Comparison of ENCODE assay signal across 15 cellular contexts in the genomic region with DNA sequence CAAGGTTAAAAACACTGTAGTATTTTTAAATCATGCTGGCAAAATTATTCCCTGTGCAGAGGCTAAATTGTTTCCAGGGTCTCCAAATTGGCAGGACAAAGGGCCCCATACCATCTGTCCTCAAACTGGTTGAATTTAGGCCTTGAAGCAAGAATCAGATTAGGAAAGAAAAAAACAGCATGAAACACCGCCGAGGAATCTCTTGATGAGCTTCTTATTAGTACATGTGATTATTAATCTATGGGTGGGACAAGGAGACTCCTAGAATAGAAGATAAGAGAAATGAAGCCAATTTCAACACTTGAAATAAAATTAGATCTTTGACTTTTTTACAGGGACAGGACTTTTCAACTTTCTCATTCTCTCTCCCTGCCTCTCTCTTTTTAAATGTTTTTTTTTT. TPM values are rescaled to one million over a fixed set of nuclear protein-coding genes. Genes with fewer than 3 reads are reported as not detected.
DNase-seq lines count a peak whose midpoint lies in the region; ATAC-seq and TF ChIP-seq lines count a peak whose summit lies in the region.
"Had no signal": no experiment of that assay in that cellular context is flagged by ENCODE, and none has a peak within 500 bp of the region (broad histone marks: within the 10 kb centered on the region; RNA-seq: fewer than 3 reads in every experiment).

No MANE protein-coding gene starts in this region.

- 53% methylated on average over 2 of the region's 2 CpGs for WGBS in hepatocyte (ENCODE audit: low lambda C conversion rate, missing lambda C conversion rate)
- 17 to 40% methylated on average over 2 of the region's 2 CpGs for WGBS in testis, 2 donors

- H3K4me3 ChIP-seq in hepatocyte, result no peak overlapping the region
- H3K4me3 ChIP-seq in testis, result no peak overlapping the region
- H3K4me3 ChIP-seq: BLaER1 treated with 17β-estradiol and CSF1 and Interleukin-3, amounts not matched to agents 10 nM and 100 nM; GM23248; HAP-1 had no signal

- ATAC-seq in GM18502 (IDR thresholded peaks at IDR 0.05; ENCODE audit: poor library complexity, unreplicated experiment), result no peak
- ATAC-seq: CD8-positive, alpha-beta T cell had no signal

- intact Hi-C loops in testis (cut with DNase I; ENCODE audit: low total_unique reads), result no loop called here

- peak; percentile 27 for DNase-seq in G401 (ENCODE audit: low spot score)
- peak; percentile 5 for DNase-seq in NCI-H524 treated with DMSO at 0.1 percent for 48 hours (lab: John Stamatoyannopoulos, UW)
- no peak for DNase-seq in hepatocyte (ENCODE audit: low spot score)
- DNase-seq in testis, result no peak
- no peak for DNase-seq in activated naive CD4-positive, alpha-beta T cell treated with anti-CD3 and anti-CD28 coated beads, Interleukin-2, amount 50 U/mL, for 16 hours
- DNase-seq: Calu3; CD8-positive, alpha-beta T cell; GDM1; GM23248 had no signal

- no peaks in the 10 kb centered on the region for H3K79me2 ChIP-seq in hepatocyte

- no peak for TF ChIP-seq CTCF in hepatocyte (IDR thresholded peaks at IDR 0.05; ENCODE audit: poor library complexity)
- TF ChIP-seq CTCF in testis (IDR thresholded peaks at IDR 0.05), result no peak

- peak overlapping the region; percentile 3 for H3K4me2 ChIP-seq in hepatocyte
- H3K4me2 ChIP-seq: BLaER1 treated with 17β-estradiol and CSF1 and Interleukin-3, amounts not matched to agents 10 nM and 100 nM had no signal

- H3K27me3 ChIP-seq in hepatocyte (no peaks in the 10 kb centered on the region), testis (no peaks in the 10 kb centered on the region)
- H3K27me3 ChIP-seq: BLaER1 treated with 17β-estradiol and CSF1 and Interleukin-3, amounts not matched to agents 10 nM and 100 nM had no signal

- H3K27ac ChIP-seq in hepatocyte (peak overlapping the region; percentile 28), testis (peak overlapping the region; percentile 47 to 65)
- H3K27ac ChIP-seq: BLaER1 treated with 17β-estradiol and CSF1 and Interleukin-3, amounts not matched to agents 10 nM and 100 nM; GM23248 had no signal

- H3K9me3 ChIP-seq in hepatocyte (ENCODE audit: low read depth) (no peaks in the 10 kb centered on the region), testis (no peaks in the 10 kb centered on the region)
- H3K9me3 ChIP-seq: BLaER1 treated with 17β-estradiol and CSF1 and Interleukin-3, amounts not matched to agents 10 nM and 100 nM; HAP-1 had no signal

- peaks cover 15% of the 10 kb centered on the region for H3K4me1 ChIP-seq in hepatocyte (ENCODE audit: insufficient read depth)
- H3K4me1 ChIP-seq in testis, result peaks cover 22% of the 10 kb centered on the region
- H3K4me1 ChIP-seq: HAP-1 had no signal

- in situ Hi-C loops in G401 (cut with HindIII; ENCODE audit: low sequenced_read_pairs), result no loop called here

- H4K20me1 ChIP-seq in hepatocyte (ENCODE audit: insufficient read depth, poor library complexity, severe bottlenecking), result no peaks in the 10 kb centered on the region
- H4K20me1 ChIP-seq: BLaER1 treated with 17β-estradiol and CSF1 and Interleukin-3, amounts not matched to agents 10 nM and 100 nM had no signal

- H3K9me2 ChIP-seq in hepatocyte (replicated peaks; ENCODE audit: insufficient read depth), result no peaks in the 10 kb centered on the region

- H3K36me3 ChIP-seq in hepatocyte (replicated peaks; ENCODE audit: insufficient read depth, low read depth), result no peaks in the 10 kb centered on the region
- H3K36me3 ChIP-seq in testis (ENCODE audit: low read depth, missing control alignments), result no peaks in the 10 kb centered on the region
- H3K36me3 ChIP-seq: BLaER1 treated with 17β-estradiol and CSF1 and Interleukin-3, amounts not matched to agents 10 nM and 100 nM; HAP-1 had no signal

- peak overlapping the region; percentile 18 for H2AFZ ChIP-seq in hepatocyte
- H2AFZ ChIP-seq: GM23248 had no signal

- no peak for TF ChIP-seq POLR2A in testis (IDR thresholded peaks at IDR 0.05)

RNA-seq across cellular contexts. Expression of a gene that starts 7.1 kb away (rescaled TPM):
- total RNA-seq in G401 (2014; rRNA removed; shearing (Covaris generic)), result not detected in 2 replicates
- total RNA-seq in hepatocyte (not detected in 2 replicates), testis (under 1 TPM in 1 of 2 donors, not detected in 1; 0.12 TPM)
- polyA plus RNA-seq in hepatocyte (not detected in 2 replicates), testis (ENCODE audit: insufficient read depth, low read depth, low replicate concordance) (0.94 TPM)
- total RNA-seq: A172; Calu3; CD8-positive, alpha-beta T cell; GM23248; H4; HT-29 had no signal
- polyA plus RNA-seq: GM23248 had no signal

Comparison
In these comparisons a context has a peak if more than half of its experiments do, and no peak if none do; other contexts are left out.
1. DNase-seq: peak in G401 (single experiment) and NCI-H524 treated with DMSO at 0.1 percent for 48 hours (single experiment); none in hepatocyte (single experiment), testis (single experiment) and activated naive CD4-positive, alpha-beta T cell treated with anti-CD3 and anti-CD28 coated beads, Interleukin-2, amount 50 U/mL, for 16 hours (single experiment).